In genomic region chr17:66548659-66549311, GRCh38 we compare ENCODE assay signal across 12 cellular contexts.
A peak's percentile ranks its signal among the peaks of the same experiment; 100 is the strongest.
DNase-seq lines count a peak whose midpoint lies in the region; ATAC-seq lines count a peak whose summit lies in the region.
"Had no signal": no experiment of that assay in that cellular context is flagged by ENCODE, and none has a peak within 500 bp of the region (broad histone marks: within the 10 kb centered on the region; RNA-seq: fewer than 3 reads in every experiment).

No MANE protein-coding gene starts in this region.

- H3K36me3 Mint-ChIP-seq in CD4-positive, alpha-beta memory T cell = peaks cover 3 to 10% of the 10 kb centered on the region in 2 donors

- H4K8ac ChIP-seq in mesendoderm (ENCODE audit: low read depth, low read length) = no peak overlapping the region

- H3K79me2 ChIP-seq in mesendoderm (ENCODE audit: control insufficient read depth, insufficient read depth, low read length) = no peaks in the 10 kb centered on the region
- H3K79me2 ChIP-seq: parathyroid adenoma had no signal

- H3K4me2 ChIP-seq in mesendoderm (ENCODE audit: low read length) = no peak overlapping the region

- peaks cover 0 to 12% (median 3%) of the 10 kb centered on the region in 8 donors for H3K9me3 Mint-ChIP-seq in CD4-positive, alpha-beta memory T cell

- CTCF ChIA-PET in CD4-positive, alpha-beta memory T cell (lab: Charles Lee; ENCODE audit: partially characterized antibody) = interaction anchor here (0.7 to 2.1 kb wide), 3 partner anchors 10 to 1402 kb away, joined by 3 to 9 read pairs (median 3); no protein-coding TSS in a partner anchor

- no peak overlapping the region for H2BK5ac ChIP-seq in mesendoderm (ENCODE audit: low read length)

- no peak overlapping the region for H3K4me3 ChIP-seq in CD4-positive, alpha-beta memory T cell (ENCODE audit: low read length in 2 of 2)
- H3K4me3 ChIP-seq in HUES64 (ENCODE audit: low read length) (no peak overlapping the region), mesendoderm (ENCODE audit: low read length) (no peak overlapping the region)
- H3K4me3 ChIP-seq: dorsolateral prefrontal cortex had no signal

- intact Hi-C loops in CD4-positive, alpha-beta memory T cell (cut with micrococcal nuclease) = no loop called here
- intact Hi-C loops in posterior cingulate gyrus (cut with DNase I) = no loop called here

- peaks cover 30 to 63% (median 43%) of the 10 kb centered on the region in 4 donors for H3K4me1 Mint-ChIP-seq in CD4-positive, alpha-beta memory T cell

- H3K4me3 Mint-ChIP-seq in CD4-positive, alpha-beta memory T cell = peak overlapping the region in 5 of 8 donors; percentile 23 to 79 (median 69)

- no peaks in the 10 kb centered on the region for H3K79me1 ChIP-seq in mesendoderm (ENCODE audit: low read length)

- no peak overlapping the region for H2BK15ac ChIP-seq in mesendoderm (replicated peaks; ENCODE audit: low read depth)

- H3K18ac ChIP-seq in mesendoderm (ENCODE audit: low read length) = peak overlapping the region; percentile 73

- no peak for DNase-seq in CD4-positive, alpha-beta memory T cell
- DNase-seq in amniotic epithelial cell (ENCODE audit: low read depth) (peak; percentile 55), mesendoderm (peak; percentile 54), posterior cingulate gyrus (no peak), NCI-H1105 treated with DMSO at 0.1 percent for 48 hours (lab: John Stamatoyannopoulos, UW) (no peak)
- DNase-seq: dorsolateral prefrontal cortex, left ventricle myocardium superior, MV-4-11 had no signal

- no peak overlapping the region for H3K4ac ChIP-seq in mesendoderm (ENCODE audit: low read depth, low read length)

- WGBS in HUES64 = 77% methylated on average over 14 of the region's 14 CpGs
- WGBS in mesendoderm (ENCODE audit: extremely low coverage, insufficient coverage, low lambda C conversion rate) = no CpG with 5 or more reads among the region's 14 CpGs

- H3K27me3 ChIP-seq in CD4-positive, alpha-beta memory T cell (ENCODE audit: insufficient read depth, low read length) = no peaks in the 10 kb centered on the region
- H3K27me3 ChIP-seq in HUES64 (ENCODE audit: insufficient read depth, low read length) = no peaks in the 10 kb centered on the region
- no peaks in the 10 kb centered on the region for H3K27me3 ChIP-seq in mesendoderm (ENCODE audit: insufficient read depth, low read length, poor library complexity)
- H3K27me3 ChIP-seq: dorsolateral prefrontal cortex had no signal

- H3K27ac Mint-ChIP-seq in CD4-positive, alpha-beta memory T cell = peak overlapping the region; percentile 31 to 87 (median 76)

- ATAC-seq in HG03108 (IDR thresholded peaks at IDR 0.05; ENCODE audit: unreplicated experiment) (no peak), HG02852 (IDR thresholded peaks at IDR 0.05; ENCODE audit: unreplicated experiment) (no peak)
- ATAC-seq: left ventricle myocardium superior had no signal

- peaks cover 33% of the 10 kb centered on the region for H3K4me1 ChIP-seq in CD4-positive, alpha-beta memory T cell (ENCODE audit: insufficient read depth, low read length)
- H3K4me1 ChIP-seq in HUES64 (ENCODE audit: insufficient read depth, low read length) (peaks cover 30% of the 10 kb centered on the region), mesendoderm (ENCODE audit: control insufficient read depth, low read depth, low read length) (peaks cover 13% of the 10 kb centered on the region)
- H3K4me1 ChIP-seq: parathyroid adenoma had no signal

- POLR2A ChIA-PET in CD4-positive, alpha-beta memory T cell (lab: Charles Lee; ENCODE audit: partially characterized antibody) = interaction anchor here (0.6 to 1.0 kb wide), 2 partner anchors 168 to 219 kb away, joined by 3 read pairs; no protein-coding TSS in a partner anchor

- no peak overlapping the region for H2BK120ac ChIP-seq in mesendoderm (ENCODE audit: low read depth, low read length)

- no peak overlapping the region for H3K9ac ChIP-seq in HUES64 (ENCODE audit: low read depth, low read length)
- H3K9ac ChIP-seq in mesendoderm (ENCODE audit: low read length) = no peak overlapping the region
- H3K9ac ChIP-seq: parathyroid adenoma had no signal

- no peak overlapping the region for H3K27ac ChIP-seq in CD4-positive, alpha-beta memory T cell (ENCODE audit: low read depth, low read length)
- peak overlapping the region; percentile 97 for H3K27ac ChIP-seq in HUES64 (ENCODE audit: low read depth, low read length)
- peak overlapping the region; percentile 72 for H3K27ac ChIP-seq in mesendoderm (ENCODE audit: low read depth, low read length)
- H3K27ac ChIP-seq: parathyroid adenoma had no signal

- no peak overlapping the region for H4K5ac ChIP-seq in mesendoderm (ENCODE audit: low read length)

- no peak overlapping the region for H2AK5ac ChIP-seq in mesendoderm (ENCODE audit: low read length)

- H3K9me3 ChIP-seq in CD4-positive, alpha-beta memory T cell (ENCODE audit: control insufficient read depth in 1 of 2, low read length in 2 of 2) = no peaks in the 10 kb centered on the region
- peaks cover 3% of the 10 kb centered on the region; the same call in 1 of the 2 replicates for H3K9me3 ChIP-seq in HUES64 (ENCODE audit: insufficient read depth, low read depth, low read length)

- H3K36me3 ChIP-seq in CD4-positive, alpha-beta memory T cell (ENCODE audit: insufficient read depth, low read length) = no peaks in the 10 kb centered on the region
- H3K36me3 ChIP-seq in HUES64 (ENCODE audit: insufficient read depth, low read length) = no peaks in the 10 kb centered on the region
- H3K36me3 ChIP-seq in mesendoderm (ENCODE audit: control insufficient read depth, insufficient read depth, low read length) = no peaks in the 10 kb centered on the region

- H3K27me3 Mint-ChIP-seq in CD4-positive, alpha-beta memory T cell = no peaks in the 10 kb centered on the region

- no peak overlapping the region for H3K23ac ChIP-seq in mesendoderm (ENCODE audit: low read length)

- no peak overlapping the region for H3K56ac ChIP-seq in mesendoderm (ENCODE audit: low read length)

Comparison
In these comparisons a context has a peak if more than half of its experiments do, and no peak if none do; other contexts are left out.
1. DNase-seq: peak in amniotic epithelial cell (single experiment) and mesendoderm (single experiment); none in CD4-positive, alpha-beta memory T cell (0 of 5), posterior cingulate gyrus (0 of 10) and NCI-H1105 treated with DMSO at 0.1 percent for 48 hours (single experiment).